ENCODE assay signal across 1 cellular context in genomic region chr4:187602339-187603092, GRCh38.
TF ChIP-seq lines count a peak whose summit lies in the region.

No MANE protein-coding gene starts in this region.

TF ChIP-seq in IMR-90, 13 proteins besides CTCF, POLR2A, EP300 and RAD21 (continued from another document):
- TF ChIP-seq MAFK (IDR thresholded peaks at IDR 0.05; ENCODE audit: low read depth, low read length), result peak; percentile 80
- no peak for TF ChIP-seq RCOR1 (IDR thresholded peaks at IDR 0.05; ENCODE audit: insufficient replicate concordance, low read length)
- TF ChIP-seq USF2 (IDR thresholded peaks at IDR 0.05; ENCODE audit: low read depth, low read length), result no peak
- TF ChIP-seq MXI1 (IDR thresholded peaks at IDR 0.05; ENCODE audit: borderline replicate concordance, low read depth, low read length), result no peak
